ENCODE assay signal across 9 cellular contexts in genomic region chr7:974820-975681, GRCh38. TPM values are rescaled to one million over a fixed set of nuclear protein-coding genes. Genes with fewer than 3 reads are reported as not detected.
DNase-seq lines count a peak whose midpoint lies in the region; ATAC-seq, FAIRE-seq and TF ChIP-seq lines count a peak whose summit lies in the region.
"Had no signal": no experiment of that assay in that cellular context is flagged by ENCODE, and none has a peak within 500 bp of the region (broad histone marks: within the 10 kb centered on the region; RNA-seq: fewer than 3 reads in every experiment).

Gene COX19 (minus strand): TSS chr7:975549. CDS start chr7:975509, 40 bp downstream.

- DNase-seq in BE2C (peak; percentile 96), GM19239 (ENCODE audit: insufficient read length, low spot score) (peak; percentile 89), NCI-H82 (lab: John Stamatoyannopoulos, UW) (peak; percentile 90), dermis blood vessel endothelial cell (peak; percentile 94), right lobe of liver (peak; percentile 90 to 93 (median 91))
- DNase-seq in activated CD4-positive, alpha-beta T cell treated with anti-CD3 and anti-CD28 coated beads, Interleukin-2, amount 50 U/mL, for 4 hours, result peak; percentile 86 to 88
- peak; percentile 91 for DNase-seq in stimulated activated CD4-positive, alpha-beta T cell treated with anti-CD3 and anti-CD28 coated beads, Interleukin-4, amount 100 ng/mL, for 1 hour

- H3K27ac ChIP-seq in right lobe of liver, result peak within 1 kb of the TSS; percentile 80 to 94 (median 89)

- intact Hi-C loops in right lobe of liver (cut with DNase I), result no loop called here

- H3K9me3 ChIP-seq in BE2C, result no peaks in the 10 kb centered on the region
- no peaks in the 10 kb centered on the region for H3K9me3 ChIP-seq in right lobe of liver

- H3K27me3 ChIP-seq in BE2C, result no peaks in the 10 kb centered on the region
- no peaks in the 10 kb centered on the region for H3K27me3 ChIP-seq in right lobe of liver

- TF ChIP-seq POLR2A in right lobe of liver (IDR thresholded peaks at IDR 0.05), result peak; percentile 81

- peak; percentile 73 for ATAC-seq in HG03442 (IDR thresholded peaks at IDR 0.05; ENCODE audit: unreplicated experiment)
- peak; percentile 87 to 95 (median 91) for ATAC-seq in right lobe of liver

- peaks cover 30% of the 10 kb centered on the region for H3K36me3 ChIP-seq in BE2C
- H3K36me3 ChIP-seq in right lobe of liver, result peaks cover 0 to 27% (median 4%) of the 10 kb centered on the region in 4 donors

- TF ChIP-seq CTCF in BE2C (IDR thresholded peaks at IDR 0.05; ENCODE audit: low read depth, low read length), result no peak
- no peak for TF ChIP-seq CTCF in right lobe of liver (IDR thresholded peaks at IDR 0.05)

- FAIRE-seq in GM19239 (lab: Jason Lieb, UNC), result no peak
- FAIRE-seq: colon had no signal

- 0% methylated on average over 9 of the region's 78 CpGs for WGBS in right lobe of liver (ENCODE audit: insufficient coverage, low coverage, low lambda C conversion rate, missing lambda C conversion rate)

- H3K4me3 ChIP-seq in BE2C (ENCODE audit: low read depth, low read length) (peak within 1 kb of the TSS; percentile 89), right lobe of liver (peak within 1 kb of the TSS; percentile 96 to 100 (median 96))

- H3K4me1 ChIP-seq in BE2C, result peaks cover 1% of the 10 kb centered on the region
- H3K4me1 ChIP-seq in right lobe of liver, result peaks cover 0 to 40% (median 13%) of the 10 kb centered on the region in 4 donors

RNA-seq across cellular contexts. Expression of gene COX19, which starts in this region (rescaled TPM):
- 18.8 TPM for polyA plus RNA-seq in BE2C (2012; ENCODE audit: insufficient read depth, insufficient read length, low read depth)
- total RNA-seq in dermis blood vessel endothelial cell (7.2 and 12.4 TPM in 2 replicates), right lobe of liver (1 to 10 TPM; 3.2 to 6.5 (median 4.0) TPM)

Comparison
In these comparisons a context has a peak if more than half of its experiments do, and no peak if none do; other contexts are left out.
1. Peak in every context shown above with its lines: DNase-seq, ATAC-seq, H3K4me3 ChIP-seq and H3K27ac ChIP-seq.